Comparison of ENCODE assay signal across 32 cellular contexts in the genomic region with DNA sequence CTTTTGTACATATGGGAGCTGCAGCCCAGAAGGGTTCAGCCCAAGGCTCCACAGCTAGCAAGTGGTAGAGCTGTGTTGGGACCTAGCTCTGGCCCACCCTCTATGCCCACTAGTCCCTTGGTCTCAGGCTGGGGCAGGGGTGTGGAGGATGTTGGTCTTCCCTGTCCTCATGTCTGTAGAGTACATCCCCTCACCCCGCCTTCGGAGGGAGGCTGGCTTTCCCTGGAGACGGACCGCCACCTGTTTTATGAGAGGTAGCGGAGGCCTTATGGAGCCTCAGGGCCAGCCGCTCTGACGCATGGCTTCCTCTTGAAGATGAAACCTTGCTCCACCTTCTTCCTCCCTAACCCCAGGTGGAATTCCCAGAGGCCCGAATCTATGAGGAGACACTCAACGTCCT. TPM values are rescaled to one million over a fixed set of nuclear protein-coding genes. Genes with fewer than 3 reads are reported as not detected.
A peak's percentile ranks its signal among the peaks of the same experiment; 100 is the strongest.
DNase-seq lines count a peak whose midpoint lies in the region; ATAC-seq and TF ChIP-seq lines count a peak whose summit lies in the region.
"Had no signal": no experiment of that assay in that cellular context is flagged by ENCODE, and none has a peak within 500 bp of the region (broad histone marks: within the 10 kb centered on the region; RNA-seq: fewer than 3 reads in every experiment).

No MANE protein-coding gene starts in this region.

- CTCF ChIA-PET in RWPE1 (lab: Yijun Ruan, JAX), result no interaction called here
- CTCF ChIA-PET in activated CD4-positive, alpha-beta memory T cell treated with anti-CD3 and anti-CD28 coated beads for 36 hours (lab: Charles Lee), result no interaction called here

- no peaks in the 10 kb centered on the region for H3K9me3 Mint-ChIP-seq in activated naive CD8-positive, alpha-beta T cell (ENCODE audit: low read depth)
- H3K9me3 Mint-ChIP-seq in activated naive CD8-positive, alpha-beta T cell treated with anti-CD3 and anti-CD28 coated beads for 36 hours, result no peaks in the 10 kb centered on the region
- H3K9me3 Mint-ChIP-seq in type B pancreatic cell, result no peaks in the 10 kb centered on the region
- no peaks in the 10 kb centered on the region for H3K9me3 Mint-ChIP-seq in activated CD4-positive, alpha-beta memory T cell treated with anti-CD3 and anti-CD28 coated beads for 36 hours
- H3K9me3 Mint-ChIP-seq: CD8-positive, alpha-beta T cell; naive thymus-derived CD8-positive, alpha-beta T cell had no signal

- H3K4me1 ChIP-seq in right lobe of liver, result peaks cover 3 to 59% (median 34%) of the 10 kb centered on the region in 4 donors

- intact Hi-C loops in right lobe of liver (cut with DNase I), result loop anchor here in 1 of 2 donors (10.0 kb wide), 1 partner anchor 109 kb away; no protein-coding TSS in a partner anchor
- intact Hi-C loops in activated CD4-positive, alpha-beta memory T cell treated with anti-CD3 and anti-CD28 coated beads for 36 hours (cut with micrococcal nuclease), result no loop called here

- DNase-seq in activated naive CD8-positive, alpha-beta T cell treated with anti-CD3 and anti-CD28 coated beads for 36 hours, result no peak
- DNase-seq in RWPE1 (ENCODE audit: low spot score) (no peak), right lobe of liver (no peak), type B pancreatic cell (ENCODE audit: extremely low spot score, unreplicated experiment) (no peak), RPMI8226 (no peak)
- DNase-seq in activated CD4-positive, alpha-beta memory T cell treated with anti-CD3 and anti-CD28 coated beads for 36 hours, result no peak
- DNase-seq: activated CD4-positive, alpha-beta T cell treated with anti-CD3 and anti-CD28 coated beads for 1 hour; activated gamma-delta T cell; CD8-positive, alpha-beta T cell; DMS 273 treated with DMSO at 0.1 percent for 48 hours; H7; naive thymus-derived CD8-positive, alpha-beta T cell; NCI-H1417 treated with DMSO at 0.1 percent for 48 hours; NCI-H524 treated with DMSO at 0.1 percent for 48 hours; nucleus accumbens; PC-3; SHP77; stimulated activated CD4-positive, alpha-beta T cell treated with anti-CD3 and anti-CD28 coated beads, Interleukin-15, amount 100 ng/mL, for 24 hours; stimulated activated CD4-positive, alpha-beta T cell treated with anti-CD3 and anti-CD28 coated beads, Interleukin-4, amount 100 ng/mL, for 4 hours; substantia nigra; upper lobe of right lung had no signal

- WGBS in right lobe of liver (ENCODE audit: insufficient coverage, low coverage, low lambda C conversion rate, missing lambda C conversion rate), result no CpG with 5 or more reads among the region's 9 CpGs

- TF ChIP-seq CTCF in RWPE1 (conservative IDR thresholded peaks at IDR 0.05; ENCODE audit: low read depth) (no peak), right lobe of liver (IDR thresholded peaks at IDR 0.05) (no peak), type B pancreatic cell (conservative IDR thresholded peaks at IDR 0.05) (no peak)

- no peaks in the 10 kb centered on the region for H3K36me3 Mint-ChIP-seq in activated naive CD8-positive, alpha-beta T cell
- H3K36me3 Mint-ChIP-seq in activated naive CD8-positive, alpha-beta T cell treated with anti-CD3 and anti-CD28 coated beads for 36 hours, result peaks cover 16% of the 10 kb centered on the region
- no peaks in the 10 kb centered on the region for H3K36me3 Mint-ChIP-seq in type B pancreatic cell
- peaks cover 38% of the 10 kb centered on the region for H3K36me3 Mint-ChIP-seq in activated CD4-positive, alpha-beta memory T cell treated with anti-CD3 and anti-CD28 coated beads for 36 hours

- H3K27ac ChIP-seq in RWPE1, result peak overlapping the region; percentile 95
- peak overlapping the region in 2 of 3 donors; percentile 86 to 89 for H3K27ac ChIP-seq in right lobe of liver
- H3K27ac ChIP-seq: gastroesophageal sphincter, HL-60, KMS-11, upper lobe of right lung had no signal

- H3K9me3 ChIP-seq in right lobe of liver, result no peaks in the 10 kb centered on the region
- H3K9me3 ChIP-seq: breast epithelium, gastroesophageal sphincter, upper lobe of right lung had no signal

- no peaks in the 10 kb centered on the region for H3K27me3 Mint-ChIP-seq in activated naive CD8-positive, alpha-beta T cell
- H3K27me3 Mint-ChIP-seq in activated naive CD8-positive, alpha-beta T cell treated with anti-CD3 and anti-CD28 coated beads for 36 hours, result no peaks in the 10 kb centered on the region
- H3K27me3 Mint-ChIP-seq in type B pancreatic cell, result no peaks in the 10 kb centered on the region
- no peaks in the 10 kb centered on the region for H3K27me3 Mint-ChIP-seq in activated CD4-positive, alpha-beta memory T cell treated with anti-CD3 and anti-CD28 coated beads for 36 hours
- H3K27me3 Mint-ChIP-seq: naive thymus-derived CD8-positive, alpha-beta T cell had no signal

- peaks cover 8% of the 10 kb centered on the region for H3K4me1 Mint-ChIP-seq in activated naive CD8-positive, alpha-beta T cell (ENCODE audit: low read depth)
- H3K4me1 Mint-ChIP-seq in activated naive CD8-positive, alpha-beta T cell treated with anti-CD3 and anti-CD28 coated beads for 36 hours, result peaks cover 3% of the 10 kb centered on the region
- no peaks in the 10 kb centered on the region for H3K4me1 Mint-ChIP-seq in type B pancreatic cell (ENCODE audit: unreplicated experiment)
- H3K4me1 Mint-ChIP-seq in activated CD4-positive, alpha-beta memory T cell treated with anti-CD3 and anti-CD28 coated beads for 36 hours (ENCODE audit: low read depth), result no peaks in the 10 kb centered on the region

- peak overlapping the region; percentile 72 for H3K27ac Mint-ChIP-seq in activated naive CD8-positive, alpha-beta T cell
- no peak overlapping the region for H3K27ac Mint-ChIP-seq in activated naive CD8-positive, alpha-beta T cell treated with anti-CD3 and anti-CD28 coated beads for 36 hours
- peak overlapping the region; percentile 79 for H3K27ac Mint-ChIP-seq in type B pancreatic cell
- no peak overlapping the region for H3K27ac Mint-ChIP-seq in activated CD4-positive, alpha-beta memory T cell treated with anti-CD3 and anti-CD28 coated beads for 36 hours

- no peak for TF ChIP-seq POLR2A in right lobe of liver (IDR thresholded peaks at IDR 0.05)

- no peak for ATAC-seq in right lobe of liver
- ATAC-seq in HG03469 (IDR thresholded peaks at IDR 0.05; ENCODE audit: unreplicated experiment), result no peak
- ATAC-seq: CD8-positive, alpha-beta T cell; gastroesophageal sphincter; PC-3; upper lobe of right lung had no signal

- H3K4me3 Mint-ChIP-seq in activated naive CD8-positive, alpha-beta T cell, result no peak overlapping the region
- H3K4me3 Mint-ChIP-seq in activated naive CD8-positive, alpha-beta T cell treated with anti-CD3 and anti-CD28 coated beads for 36 hours, result no peak overlapping the region
- no peak overlapping the region for H3K4me3 Mint-ChIP-seq in type B pancreatic cell
- H3K4me3 Mint-ChIP-seq in activated CD4-positive, alpha-beta memory T cell treated with anti-CD3 and anti-CD28 coated beads for 36 hours, result no peak overlapping the region
- H3K4me3 Mint-ChIP-seq: CD8-positive, alpha-beta T cell; naive thymus-derived CD8-positive, alpha-beta T cell had no signal

- no peak overlapping the region for H3K4me3 ChIP-seq in right lobe of liver
- H3K4me3 ChIP-seq: breast epithelium, gastroesophageal sphincter, lung, upper lobe of right lung had no signal

- H3K36me3 ChIP-seq in right lobe of liver, result peaks cover 4 to 68% (median 39%) of the 10 kb centered on the region in 4 donors

- H3K27me3 ChIP-seq in right lobe of liver, result no peaks in the 10 kb centered on the region
- H3K27me3 ChIP-seq: breast epithelium, gastroesophageal sphincter, upper lobe of right lung had no signal

- POLR2A ChIA-PET in RWPE1 (lab: Yijun Ruan, JAX; ENCODE audit: low non-redundant PET), result no interaction called here
- POLR2A ChIA-PET in activated CD4-positive, alpha-beta memory T cell treated with anti-CD3 and anti-CD28 coated beads for 36 hours (lab: Charles Lee), result no interaction called here

RNA-seq across cellular contexts. Expression of a gene that starts 8.4 kb away (rescaled TPM):
- 10 to 100 TPM; 22.2 to 23.2 TPM for total RNA-seq in activated naive CD8-positive, alpha-beta T cell treated with anti-CD3 and anti-CD28 coated beads for 36 hours
- total RNA-seq in right lobe of liver (10 to 100 TPM; 32.3 to 87.6 (median 38.2) TPM), type B pancreatic cell (ENCODE audit: low replicate concordance) (37.8 and 55.6 TPM in 2 replicates)
- 10 to 100 TPM; 24.4 to 27.3 TPM for total RNA-seq in activated CD4-positive, alpha-beta memory T cell treated with anti-CD3 and anti-CD28 coated beads for 36 hours

RNA-seq across cellular contexts. Expression of a gene that starts 8.7 kb away (rescaled TPM):
- 10 to 100 TPM; 17.0 to 21.4 TPM for total RNA-seq in activated naive CD8-positive, alpha-beta T cell treated with anti-CD3 and anti-CD28 coated beads for 36 hours
- 10 to 100 TPM; 20.6 to 29.6 (median 26.1) TPM for total RNA-seq in right lobe of liver
- total RNA-seq in type B pancreatic cell (ENCODE audit: low replicate concordance), result 43.6 and 55.2 TPM in 2 replicates
- total RNA-seq in activated CD4-positive, alpha-beta memory T cell treated with anti-CD3 and anti-CD28 coated beads for 36 hours, result 10 to 100 TPM; 20.3 to 20.6 TPM

RNA-seq across cellular contexts. Expression of a gene that starts 13.3 kb away (rescaled TPM):
- total RNA-seq in activated naive CD8-positive, alpha-beta T cell treated with anti-CD3 and anti-CD28 coated beads for 36 hours, result 100 to 1,000 TPM; 125 to 126 TPM
- total RNA-seq in right lobe of liver (100 to 1,000 TPM in 5 of 6 experiments, 10 to 100 TPM in 1; 92.5 to 156 (median 130) TPM), type B pancreatic cell (ENCODE audit: low replicate concordance) (79.3 and 90.8 TPM in 2 replicates)
- total RNA-seq in activated CD4-positive, alpha-beta memory T cell treated with anti-CD3 and anti-CD28 coated beads for 36 hours, result 10 to 100 TPM; 73.8 to 76.4 TPM

RNA-seq across cellular contexts. Expression of a gene that starts 21.0 kb away (rescaled TPM):
- not detected for total RNA-seq in activated naive CD8-positive, alpha-beta T cell treated with anti-CD3 and anti-CD28 coated beads for 36 hours
- total RNA-seq in right lobe of liver (not detected), type B pancreatic cell (ENCODE audit: low replicate concordance) (not detected in 2 replicates)
- total RNA-seq in activated CD4-positive, alpha-beta memory T cell treated with anti-CD3 and anti-CD28 coated beads for 36 hours, result not detected
- total RNA-seq: breast epithelium; CD8-positive, alpha-beta T cell; gastroesophageal sphincter; H7; kidney epithelial cell; lung; mononuclear cell; naive thymus-derived CD8-positive, alpha-beta T cell; PC-3; pulmonary artery endothelial cell; T-helper 2 cell treated with Interferon-gamma antibody and Interleukin-4, amounts not matched to agents 100 ng/mL and 5 ng/mL, for 36 hours; upper lobe of right lung had no signal

RNA-seq across cellular contexts. Expression of a gene that starts 25.0 kb away (rescaled TPM):
- 10 to 100 TPM; 58.1 to 58.2 TPM for total RNA-seq in activated naive CD8-positive, alpha-beta T cell treated with anti-CD3 and anti-CD28 coated beads for 36 hours
- total RNA-seq in right lobe of liver (10 to 100 TPM; 20.0 to 84.0 (median 44.2) TPM), type B pancreatic cell (ENCODE audit: low replicate concordance) (43.0 and 99.9 TPM in 2 replicates)
- total RNA-seq in activated CD4-positive, alpha-beta memory T cell treated with anti-CD3 and anti-CD28 coated beads for 36 hours, result 10 to 100 TPM; 27.1 to 29.8 TPM

Comparison
In these comparisons a context has a peak if more than half of its experiments do, and no peak if none do; other contexts are left out.
1. H3K27ac Mint-ChIP-seq: peak in activated naive CD8-positive, alpha-beta T cell (single experiment) and type B pancreatic cell (single experiment); none in activated naive CD8-positive, alpha-beta T cell treated with anti-CD3 and anti-CD28 coated beads for 36 hours (single experiment) and activated CD4-positive, alpha-beta memory T cell treated with anti-CD3 and anti-CD28 coated beads for 36 hours (single experiment).